ENCODE assay signal across 8 cellular contexts in the genomic region with DNA sequence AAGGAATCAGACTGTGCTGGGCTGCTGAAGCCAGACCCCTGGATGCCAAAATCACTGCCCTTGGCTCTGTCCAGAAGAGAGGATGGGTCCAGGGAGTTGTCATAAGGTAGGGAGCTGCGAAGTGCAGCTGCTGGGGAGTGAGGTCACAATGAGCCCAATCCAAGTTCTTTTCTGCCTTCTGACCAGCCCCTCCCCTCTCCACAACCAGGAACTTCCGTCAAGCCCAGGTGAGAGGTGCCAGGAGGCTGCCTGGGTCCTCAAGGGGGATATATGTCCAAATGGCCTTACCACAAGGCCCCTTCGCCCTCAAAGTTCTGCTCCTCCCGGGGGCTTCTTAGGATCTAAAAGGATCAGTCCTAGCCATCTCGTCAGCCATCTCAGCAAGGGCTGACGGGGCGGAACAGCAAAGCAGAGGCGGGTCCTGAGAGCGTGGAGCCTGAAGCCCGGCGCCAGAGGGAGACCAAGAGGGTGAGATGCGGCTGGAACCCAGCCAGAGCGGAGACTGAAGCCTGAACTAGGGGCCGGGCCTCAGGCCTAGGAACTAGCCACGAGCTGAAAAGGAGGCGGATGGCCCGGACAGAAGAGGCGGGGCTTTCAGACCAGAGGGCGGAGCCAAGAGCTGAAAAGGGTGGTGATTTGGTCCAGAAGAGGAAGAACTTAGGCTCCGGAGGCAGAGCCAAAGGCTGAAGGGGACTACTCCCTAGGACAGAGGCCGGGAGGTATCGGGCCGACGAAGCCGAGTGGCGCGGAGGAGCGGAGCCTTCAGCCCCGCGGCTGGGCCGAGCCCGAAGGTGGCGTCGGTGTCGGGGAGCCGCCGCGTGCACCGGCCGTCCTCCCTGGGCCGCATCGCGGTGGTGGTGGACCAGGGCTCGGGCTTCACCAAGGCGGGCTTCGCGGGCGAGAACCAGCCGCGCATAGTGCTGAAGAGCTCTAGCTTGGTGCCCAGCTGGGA.
DNase-seq lines count a peak whose midpoint lies in the region; ATAC-seq and TF ChIP-seq lines count a peak whose summit lies in the region.

A gene (plus strand): TSS at position 651 of the 952 bp plus-strand sequence. CDS start 555 bp downstream, outside the sequence.

- H3K4me3 ChIP-seq in HUES6 (ENCODE audit: low read depth, low read length): peak within 1 kb of the TSS; percentile 57
- peak within 1 kb of the TSS; percentile 51 to 57 for H3K4me3 ChIP-seq in foreskin fibroblast (ENCODE audit: low read depth in 1 of 2, low read length in 2 of 2)

- H3K36me3 Mint-ChIP-seq in nephron progenitor cell (ENCODE audit: low read depth): peaks cover 14% of the 10 kb centered on the region
- H3K36me3 Mint-ChIP-seq in stimulated activated naive CD8-positive, alpha-beta T cell treated with anti-CD3 and anti-CD28 coated beads, Interleukin-15, Interleukin-2, amounts not matched to agents 100 ng/mL and 50 ng/mL, for 24 hours (ENCODE audit: low read depth): peaks cover 4% of the 10 kb centered on the region

- H3K36me3 ChIP-seq in HUES6 (ENCODE audit: control insufficient read depth, insufficient read depth, low read length): peaks cover 26% of the 10 kb centered on the region

- no peaks in the 10 kb centered on the region for H3K9me3 ChIP-seq in HUES6 (ENCODE audit: control insufficient read depth, insufficient read depth, low read depth, low read length)

- peak; percentile 61 for ATAC-seq in GM21381 (IDR thresholded peaks at IDR 0.05; ENCODE audit: unreplicated experiment)

- no peaks in the 10 kb centered on the region for H3K9me3 Mint-ChIP-seq in nephron progenitor cell
- no peaks in the 10 kb centered on the region for H3K9me3 Mint-ChIP-seq in stimulated activated naive CD8-positive, alpha-beta T cell treated with anti-CD3 and anti-CD28 coated beads, Interleukin-15, Interleukin-2, amounts not matched to agents 100 ng/mL and 50 ng/mL, for 24 hours

- peak; percentile 39 for TF ChIP-seq CTCF in foreskin fibroblast (IDR thresholded peaks at IDR 0.05; ENCODE audit: low read depth, low read length)
- no peak for TF ChIP-seq CTCF in nephron progenitor cell (IDR thresholded peaks at IDR 0.05)

- peak within 1 kb of the TSS; percentile 84 for H3K4me3 Mint-ChIP-seq in nephron progenitor cell
- H3K4me3 Mint-ChIP-seq in stimulated activated naive CD8-positive, alpha-beta T cell treated with anti-CD3 and anti-CD28 coated beads, Interleukin-15, Interleukin-2, amounts not matched to agents 100 ng/mL and 50 ng/mL, for 24 hours: peak within 1 kb of the TSS; percentile 91

- peaks cover 32% of the 10 kb centered on the region for H3K4me1 Mint-ChIP-seq in nephron progenitor cell
- peaks cover 37% of the 10 kb centered on the region for H3K4me1 Mint-ChIP-seq in stimulated activated naive CD8-positive, alpha-beta T cell treated with anti-CD3 and anti-CD28 coated beads, Interleukin-15, Interleukin-2, amounts not matched to agents 100 ng/mL and 50 ng/mL, for 24 hours (ENCODE audit: low read depth)

- peaks cover 6% of the 10 kb centered on the region for H3K27me3 ChIP-seq in HUES6 (ENCODE audit: control insufficient read depth, insufficient read depth, low read length)

- DNase-seq in D341Med (ENCODE audit: low spot score) (peak; percentile 27), SHP77 (lab: John Stamatoyannopoulos, UW) (peak; percentile 94 to 96), foreskin fibroblast (peak; percentile 99 to 100), nephron progenitor cell (peak; percentile 85)
- peak; percentile 67 for DNase-seq in activated gamma-delta T cell treated with anti-CD3 and anti-CD28 coated beads, Interleukin-2, amount 50 U/mL, for 16 hours (ENCODE audit: low read depth)

- H3K27me3 Mint-ChIP-seq in nephron progenitor cell (ENCODE audit: low read depth, poor library complexity): no peaks in the 10 kb centered on the region
- no peaks in the 10 kb centered on the region for H3K27me3 Mint-ChIP-seq in stimulated activated naive CD8-positive, alpha-beta T cell treated with anti-CD3 and anti-CD28 coated beads, Interleukin-15, Interleukin-2, amounts not matched to agents 100 ng/mL and 50 ng/mL, for 24 hours

- peak within 1 kb of the TSS; percentile 68 for H3K27ac Mint-ChIP-seq in nephron progenitor cell
- H3K27ac Mint-ChIP-seq in stimulated activated naive CD8-positive, alpha-beta T cell treated with anti-CD3 and anti-CD28 coated beads, Interleukin-15, Interleukin-2, amounts not matched to agents 100 ng/mL and 50 ng/mL, for 24 hours: peak within 1 kb of the TSS; percentile 95

- no peak within 1 kb of the TSS for H3K27ac ChIP-seq in HUES6 (ENCODE audit: low read depth, low read length)

- H3K4me1 ChIP-seq in HUES6 (ENCODE audit: control insufficient read depth, insufficient read depth, low read length): peaks cover 33% of the 10 kb centered on the region

- H3K9ac ChIP-seq in HUES6 (ENCODE audit: low read length): peak within 1 kb of the TSS; percentile 32

Comparison
In these comparisons a context has a peak if more than half of its experiments do, and no peak if none do; other contexts are left out.
1. DNase-seq: peak in every context shown above with its lines; median percentile 100 in foreskin fibroblast; 95 in SHP77; 85 in nephron progenitor cell; 67 in activated gamma-delta T cell treated with anti-CD3 and anti-CD28 coated beads, Interleukin-2, amount 50 U/mL, for 16 hours; 27 in D341Med.